ENCODE assay signal across 26 cellular contexts in genomic region chr6:66961191-66961590, GRCh38.
DNase-seq lines count a peak whose midpoint lies in the region; ATAC-seq, FAIRE-seq and TF ChIP-seq lines count a peak whose summit lies in the region.
"Had no signal": no experiment of that assay in that cellular context is flagged by ENCODE, and none has a peak within 500 bp of the region (broad histone marks: within the 10 kb centered on the region; RNA-seq: fewer than 3 reads in every experiment).

No MANE protein-coding gene starts in this region.

- H3K4me1 Mint-ChIP-seq in naive thymus-derived CD4-positive, alpha-beta T cell: no peaks in the 10 kb centered on the region
- no peaks in the 10 kb centered on the region for H3K4me1 Mint-ChIP-seq in nephron progenitor cell
- H3K4me1 Mint-ChIP-seq: CD14-positive monocyte; CD8-positive, alpha-beta memory T cell; H9 had no signal

- no peak overlapping the region for H3K27ac ChIP-seq in RWPE2 (ENCODE audit: poor library complexity, severe bottlenecking)
- H3K27ac ChIP-seq in foreskin keratinocyte: no peak overlapping the region
- no peak overlapping the region for H3K27ac ChIP-seq in naive thymus-derived CD4-positive, alpha-beta T cell (ENCODE audit: low read depth, low read length)
- H3K27ac ChIP-seq: A549; BLaER1 treated with 17β-estradiol and CSF1 and Interleukin-3, amounts not matched to agents 10 nM and 100 nM; GM23248 had no signal

- TF ChIP-seq CTCF in RWPE2 (IDR thresholded peaks at IDR 0.05; ENCODE audit: poor library complexity, severe bottlenecking) (no peak), foreskin keratinocyte (conservative IDR thresholded peaks at IDR 0.05) (no peak), GM20000 (IDR thresholded peaks at IDR 0.05; ENCODE audit: extremely low read depth, missing control alignments) (no peak), nephron progenitor cell (IDR thresholded peaks at IDR 0.05) (no peak)

- POLR2A ChIA-PET in naive thymus-derived CD4-positive, alpha-beta T cell (lab: Charles Lee): no interaction called here

- ATAC-seq in RWPE2 (ENCODE audit: low read depth) (peak; percentile 77), foreskin keratinocyte (peak; percentile 35)
- no peak for ATAC-seq in naive thymus-derived CD4-positive, alpha-beta T cell
- ATAC-seq: A549, HCT116 had no signal

- CTCF ChIA-PET in naive thymus-derived CD4-positive, alpha-beta T cell (lab: Charles Lee): no interaction called here

- no peak overlapping the region for H3K4me3 Mint-ChIP-seq in naive thymus-derived CD4-positive, alpha-beta T cell
- no peak overlapping the region for H3K4me3 Mint-ChIP-seq in nephron progenitor cell
- H3K4me3 Mint-ChIP-seq: CD14-positive monocyte; CD4-positive, alpha-beta T cell; CD8-positive, alpha-beta memory T cell; H9 had no signal

- intact Hi-C loops in naive thymus-derived CD4-positive, alpha-beta T cell (cut with micrococcal nuclease): no loop called here

- H3K27ac Mint-ChIP-seq in naive thymus-derived CD4-positive, alpha-beta T cell: no peak overlapping the region
- no peak overlapping the region for H3K27ac Mint-ChIP-seq in nephron progenitor cell
- H3K27ac Mint-ChIP-seq: CD14-positive monocyte; CD4-positive, alpha-beta T cell; CD8-positive, alpha-beta memory T cell; H9 had no signal

- peaks cover 0 to 15% (median 7%) of the 10 kb centered on the region in 11 donors for H3K9me3 Mint-ChIP-seq in naive thymus-derived CD4-positive, alpha-beta T cell
- peaks cover 11% of the 10 kb centered on the region for H3K9me3 Mint-ChIP-seq in nephron progenitor cell

- H3K9me3 ChIP-seq in RWPE2 (ENCODE audit: severe bottlenecking): no peaks in the 10 kb centered on the region
- H3K9me3 ChIP-seq in naive thymus-derived CD4-positive, alpha-beta T cell (ENCODE audit: control insufficient read depth in 2 of 3, low read length in 3 of 3): no peaks in the 10 kb centered on the region
- H3K9me3 ChIP-seq: A549, BE2C had no signal

- H3K36me3 ChIP-seq in RWPE2 (ENCODE audit: low read depth): no peaks in the 10 kb centered on the region
- H3K36me3 ChIP-seq in naive thymus-derived CD4-positive, alpha-beta T cell (ENCODE audit: control insufficient read depth in 2 of 3, insufficient read depth in 3 of 3, low read length in 3 of 3): no peaks in the 10 kb centered on the region
- H3K36me3 ChIP-seq: BE2C; BLaER1 treated with 17β-estradiol and CSF1 and Interleukin-3, amounts not matched to agents 10 nM and 100 nM had no signal

- H3K27me3 Mint-ChIP-seq in naive thymus-derived CD4-positive, alpha-beta T cell: no peaks in the 10 kb centered on the region
- no peaks in the 10 kb centered on the region for H3K27me3 Mint-ChIP-seq in nephron progenitor cell (ENCODE audit: low read depth, poor library complexity)
- H3K27me3 Mint-ChIP-seq: CD4-positive, alpha-beta T cell; CD8-positive, alpha-beta memory T cell had no signal

- FAIRE-seq in H54 (lab: Jason Lieb, UNC): peak; percentile 23
- FAIRE-seq: A549, D721Med, GM12891, GM18507, H1 had no signal

- no peak for DNase-seq in H54 (ENCODE audit: insufficient read length, low spot score)
- DNase-seq in M059J (ENCODE audit: low read depth): peak; percentile 39
- DNase-seq in RWPE2 (ENCODE audit: low spot score): no peak
- DNase-seq in foreskin keratinocyte: peak; percentile 82 to 88
- no peak for DNase-seq in GM20000 (ENCODE audit: low spot score)
- no peak for DNase-seq in naive thymus-derived CD4-positive, alpha-beta T cell
- DNase-seq in nephron progenitor cell: no peak
- DNase-seq: 8988T; ACHN; AML-193; BE2C; CD4-positive, alpha-beta T cell; CD8-positive, alpha-beta memory T cell; DMS53; DMS79 treated with DMSO at 0.1 percent for 48 hours; GF-D8; GM23248; H9 had no signal

- peaks cover 4% of the 10 kb centered on the region for H3K4me1 ChIP-seq in RWPE2 (ENCODE audit: insufficient read depth, poor library complexity, severe bottlenecking)
- H3K4me1 ChIP-seq in foreskin keratinocyte: no peaks in the 10 kb centered on the region
- H3K4me1 ChIP-seq in naive thymus-derived CD4-positive, alpha-beta T cell (ENCODE audit: control insufficient read depth in 2 of 2, insufficient read depth in 2 of 2, low read length in 2 of 2): no peaks in the 10 kb centered on the region
- H3K4me1 ChIP-seq: A549, BE2C had no signal

- TF ChIP-seq POLR2A in H54 (IDR thresholded peaks at IDR 0.05; ENCODE audit: low read depth, low read length): no peak

- H3K36me3 Mint-ChIP-seq in naive thymus-derived CD4-positive, alpha-beta T cell: peaks cover 0 to 3% (median 0%) of the 10 kb centered on the region in 5 donors
- no peaks in the 10 kb centered on the region for H3K36me3 Mint-ChIP-seq in nephron progenitor cell (ENCODE audit: low read depth)
- H3K36me3 Mint-ChIP-seq: CD14-positive monocyte; CD8-positive, alpha-beta memory T cell had no signal

- no peaks in the 10 kb centered on the region for H3K27me3 ChIP-seq in RWPE2 (ENCODE audit: insufficient read depth, poor library complexity, severe bottlenecking)
- H3K27me3 ChIP-seq in foreskin keratinocyte: no peaks in the 10 kb centered on the region
- H3K27me3 ChIP-seq in naive thymus-derived CD4-positive, alpha-beta T cell (ENCODE audit: control insufficient read depth in 2 of 2, insufficient read depth in 2 of 2, low read length in 2 of 2): no peaks in the 10 kb centered on the region
- H3K27me3 ChIP-seq: BE2C; BLaER1 treated with 17β-estradiol and CSF1 and Interleukin-3, amounts not matched to agents 10 nM and 100 nM had no signal

- no peak overlapping the region for H3K4me3 ChIP-seq in RWPE2 (ENCODE audit: severe bottlenecking)
- no peak overlapping the region for H3K4me3 ChIP-seq in naive thymus-derived CD4-positive, alpha-beta T cell (ENCODE audit: low read length)
- H3K4me3 ChIP-seq: A549; BLaER1 treated with 17β-estradiol and CSF1 and Interleukin-3, amounts not matched to agents 10 nM and 100 nM; GM23248 had no signal

Comparison
In these comparisons a context has a peak if more than half of its experiments do, and no peak if none do; other contexts are left out.
1. DNase-seq: peak in M059J (single experiment) and foreskin keratinocyte (2 of 2); none in H54 (single experiment), RWPE2 (single experiment), GM20000 (single experiment), naive thymus-derived CD4-positive, alpha-beta T cell (0 of 9) and nephron progenitor cell (single experiment).